11 cellular contexts compared by ENCODE assay signal in genomic region chr14:90624732-90625444, GRCh38.
DNase-seq lines count a peak whose midpoint lies in the region; ATAC-seq and TF ChIP-seq lines count a peak whose summit lies in the region.
"Had no signal": no experiment of that assay in that cellular context is flagged by ENCODE, and none has a peak within 500 bp of the region (broad histone marks: within the 10 kb centered on the region; RNA-seq: fewer than 3 reads in every experiment).

No MANE protein-coding gene starts in this region.

- POLR2A ChIA-PET in IMR-90 (lab: Charles Lee; ENCODE audit: unreplicated experiment) (no interaction called here), PC-9 (lab: Charles Lee; ENCODE audit: unreplicated experiment) (no interaction called here)

- H3K4me1 ChIP-seq in IMR-90 (ENCODE audit: control insufficient read depth, insufficient read depth, low read length) (peaks cover 12% of the 10 kb centered on the region), PC-9 (replicated peaks; ENCODE audit: insufficient read depth) (peaks cover 12% of the 10 kb centered on the region), hepatocyte (ENCODE audit: insufficient read depth) (peaks cover 24% of the 10 kb centered on the region), skeletal muscle tissue (ENCODE audit: control insufficient read depth in 3 of 3, insufficient read depth in 3 of 3, low read length in 3 of 3) (peaks cover 58 to 71% (median 63%) of the 10 kb centered on the region in 3 donors)

- H4K20me1 ChIP-seq in IMR-90 (ENCODE audit: insufficient read depth, low read length) (no peaks in the 10 kb centered on the region), PC-9 (ENCODE audit: insufficient read depth) (no peaks in the 10 kb centered on the region), hepatocyte (ENCODE audit: insufficient read depth, poor library complexity, severe bottlenecking) (no peaks in the 10 kb centered on the region)

- no peak overlapping the region for H3K4me2 ChIP-seq in IMR-90 (ENCODE audit: low read depth, low read length)
- 0 out of 2 replicates have a peak overlapping the region, but pooled peaks have one; percentile 28 for H3K4me2 ChIP-seq in PC-9
- peak overlapping the region; percentile 9 for H3K4me2 ChIP-seq in hepatocyte

- H3K14ac ChIP-seq in IMR-90 (replicated peaks; ENCODE audit: low read depth, low read length) = peak overlapping the region; percentile 72; the same call in 1 of the 2 replicates

- H2AK9ac ChIP-seq in IMR-90 (replicated peaks; ENCODE audit: low read depth, low read length, poor library complexity) = peak overlapping the region; percentile 67

- no peak overlapping the region for H4K8ac ChIP-seq in IMR-90 (ENCODE audit: low read depth in 2 of 2, low read length in 2 of 2)

- H3K79me1 ChIP-seq in IMR-90 (ENCODE audit: low read depth in 1 of 2, low read length in 2 of 2) = 0 out of 4 replicates have a peak, but pooled peaks cover 0 to 2% of the 10 kb centered on the region in 2 experiments

- peak overlapping the region; percentile 3; the same call in 1 of the 2 replicates for H4K91ac ChIP-seq in IMR-90 (ENCODE audit: insufficient read depth, low read depth, low read length)

- no peak overlapping the region for H3K23ac ChIP-seq in IMR-90 (ENCODE audit: low read depth, low read length)

- ATAC-seq in IMR-90 (ENCODE audit: low read depth) (peak; percentile 53), HG02885 (IDR thresholded peaks at IDR 0.05; ENCODE audit: poor library complexity, unreplicated experiment) (no peak)

- no peak overlapping the region for H3K18ac ChIP-seq in IMR-90 (ENCODE audit: low read depth, low read length)

- dilution Hi-C loops in IMR-90 (cut with HindIII; ENCODE audit: low sequenced_read_pairs, unreplicated experiment) = no loop called here

- no peaks in the 10 kb centered on the region for H3K9me3 ChIP-seq in IMR-90 (ENCODE audit: control insufficient read depth, insufficient read depth, low read length)
- H3K9me3 ChIP-seq in PC-9 (ENCODE audit: insufficient read depth, low read depth) = no peaks in the 10 kb centered on the region
- no peaks in the 10 kb centered on the region for H3K9me3 ChIP-seq in hepatocyte (ENCODE audit: low read depth)
- H3K9me3 ChIP-seq in skeletal muscle tissue (ENCODE audit: control insufficient read depth in 3 of 3, low read length in 3 of 3) = no peaks in the 10 kb centered on the region

- TF ChIP-seq CTCF in IMR-90 (conservative IDR thresholded peaks at IDR 0.05; ENCODE audit: low read depth, low read length) = no peak
- TF ChIP-seq CTCF in PC-9 (conservative IDR thresholded peaks at IDR 0.05) = no peak
- TF ChIP-seq CTCF in hepatocyte (IDR thresholded peaks at IDR 0.05; ENCODE audit: poor library complexity) = no peak

- H2BK120ac ChIP-seq in IMR-90 (ENCODE audit: low read depth, low read length) = peak overlapping the region; percentile 14

- H3K56ac ChIP-seq in IMR-90 (ENCODE audit: extremely low read depth, insufficient read depth, low read length) = no peak overlapping the region

- peak; percentile 39 for DNase-seq in IMR-90
- peak in 1 of 2 experiments; percentile 6 for DNase-seq in PC-9
- DNase-seq in hepatocyte (ENCODE audit: low spot score) = peak; percentile 36
- no peak for DNase-seq in activated CD4-positive, CD25-positive, alpha-beta regulatory T cell (lab: John Stamatoyannopoulos, UW)
- DNase-seq in DMS53 (lab: John Stamatoyannopoulos, UW) = no peak
- DNase-seq: activated CD4-positive, alpha-beta T cell treated with anti-CD3 and anti-CD28 coated beads for 48 hours; activated naive CD8-positive, alpha-beta T cell treated with anti-CD3 and anti-CD28 coated beads for 36 hours; erythroblast; Kasumi-1 had no signal

- H3K9me1 ChIP-seq in IMR-90 (ENCODE audit: insufficient read depth, low read length) = peaks cover 11% of the 10 kb centered on the region; the same call in 1 of the 2 replicates

- H3K4me3 ChIP-seq in IMR-90 (ENCODE audit: insufficient read depth, low read depth, low read length) (no peak overlapping the region), PC-9 (no peak overlapping the region), hepatocyte (no peak overlapping the region), skeletal muscle tissue (ENCODE audit: low read length in 3 of 3) (peak overlapping the region in 2 of 3 donors; percentile 29 to 31)

- intact Hi-C loops in IMR-90 (cut with micrococcal nuclease) (no loop called here), PC-9 (cut with micrococcal nuclease; ENCODE audit: unreplicated experiment) (loop anchor here (10.0 kb wide), 1 partner anchor 230 kb away; the partner anchor contains the start of gene CALM1)

- no peak overlapping the region for H2BK5ac ChIP-seq in IMR-90 (ENCODE audit: low read depth, low read length, poor library complexity, severe bottlenecking)

- peak overlapping the region; percentile 48; the same call in 1 of the 2 replicates for H3K4ac ChIP-seq in IMR-90 (ENCODE audit: low read depth, low read length)

- H3K9ac ChIP-seq in IMR-90 (ENCODE audit: low read depth, low read length) (no peak overlapping the region), skeletal muscle tissue (ENCODE audit: low read depth in 1 of 3, low read length in 3 of 3) (peak overlapping the region; percentile 23 to 76 (median 35))

- H2AFZ ChIP-seq in IMR-90 (replicated peaks; ENCODE audit: low read length, poor library complexity) (peak overlapping the region; percentile 54), PC-9 (no peak overlapping the region), hepatocyte (no peak overlapping the region)

- H3K27me3 ChIP-seq in IMR-90 (ENCODE audit: control insufficient read depth, insufficient read depth, low read length) = no peaks in the 10 kb centered on the region
- no peaks in the 10 kb centered on the region for H3K27me3 ChIP-seq in PC-9 (ENCODE audit: insufficient read depth, low read depth)
- no peaks in the 10 kb centered on the region for H3K27me3 ChIP-seq in hepatocyte
- H3K27me3 ChIP-seq in skeletal muscle tissue (ENCODE audit: control insufficient read depth in 3 of 3, insufficient read depth in 3 of 3, low read length in 3 of 3) = no peaks in the 10 kb centered on the region

- WGBS in IMR-90 (ENCODE audit: extremely low coverage in 2 of 2, insufficient read length in 1 of 2), 2 experiments = 51% methylated on average over 5 of the region's 16 CpGs; no CpG with 5 or more reads in 1 of the 2 experiments
- 41% methylated on average over 16 of the region's 16 CpGs for WGBS in hepatocyte (ENCODE audit: low lambda C conversion rate, missing lambda C conversion rate)

- BruUV-seq in IMR-90 (replicated peaks; lab: Mats Ljungman, UMichigan) (no TSS peak), PC-9 (replicated peaks; lab: Mats Ljungman, UMichigan) (no TSS peak)

- in situ Hi-C loops in IMR-90 (cut with MboI; ENCODE audit: low sequenced_read_pairs) = no loop called here

- peak overlapping the region; percentile 63 for H2BK20ac ChIP-seq in IMR-90 (ENCODE audit: low read depth, low read length)

- H3K27ac ChIP-seq in IMR-90 (ENCODE audit: insufficient read depth, low read length) = no peak overlapping the region
- no peak overlapping the region for H3K27ac ChIP-seq in PC-9
- H3K27ac ChIP-seq in hepatocyte = peak overlapping the region; percentile 46
- peak overlapping the region; percentile 94 for H3K27ac ChIP-seq in skeletal muscle tissue (ENCODE audit: low read depth, low read length)

- H2BK15ac ChIP-seq in IMR-90 (ENCODE audit: low read depth, low read length) = 0 out of 3 replicates have a peak overlapping the region, but pooled peaks have one; percentile 18

- H3K9me2 ChIP-seq in PC-9 (ENCODE audit: insufficient read depth) (no peaks in the 10 kb centered on the region), hepatocyte (replicated peaks; ENCODE audit: insufficient read depth) (no peaks in the 10 kb centered on the region)

- no peak overlapping the region for H4K5ac ChIP-seq in IMR-90 (ENCODE audit: low read depth, low read length)

- CTCF ChIA-PET in IMR-90 (lab: Yijun Ruan, JAX) = no interaction called here
- CTCF ChIA-PET in PC-9 (lab: Charles Lee) = no interaction called here

- H3K79me2 ChIP-seq in PC-9 (ENCODE audit: low read depth) (no peaks in the 10 kb centered on the region), hepatocyte (no peaks in the 10 kb centered on the region)

- H3K36me3 ChIP-seq in IMR-90 (ENCODE audit: control insufficient read depth, insufficient read depth, low read length) (no peaks in the 10 kb centered on the region), PC-9 (ENCODE audit: low read depth) (no peaks in the 10 kb centered on the region), hepatocyte (replicated peaks; ENCODE audit: insufficient read depth, low read depth) (no peaks in the 10 kb centered on the region), skeletal muscle tissue (ENCODE audit: control insufficient read depth in 3 of 3, insufficient read depth in 3 of 3, low read length in 3 of 3) (peaks cover 0 to 2% (median 0%) of the 10 kb centered on the region in 3 donors)

- no peak for TF ChIP-seq RAD21 in IMR-90 (IDR thresholded peaks at IDR 0.05; ENCODE audit: low read length)

- H3F3A ChIP-seq in PC-9 (ENCODE audit: insufficient read depth, low read depth) = no peaks in the 10 kb centered on the region

- peak overlapping the region; percentile 70 for H2AK5ac ChIP-seq in IMR-90 (ENCODE audit: low read depth, low read length)

- TF ChIP-seq POLR2A in IMR-90 (IDR thresholded peaks at IDR 0.05; ENCODE audit: low read depth, low read length) = no peak

TF ChIP-seq in IMR-90, 13 proteins besides CTCF, POLR2A, EP300 and RAD21 (continues in another document):
- TF ChIP-seq ELK1 (IDR thresholded peaks at IDR 0.05; ENCODE audit: borderline replicate concordance, low read depth, low read length) (no peak), MXI1 (IDR thresholded peaks at IDR 0.05; ENCODE audit: borderline replicate concordance, low read depth, low read length) (no peak), USF2 (IDR thresholded peaks at IDR 0.05; ENCODE audit: low read depth, low read length) (no peak), RFX5 (IDR thresholded peaks at IDR 0.05; ENCODE audit: low read depth, low read length) (no peak), BHLHE40 (IDR thresholded peaks at IDR 0.05; ENCODE audit: low read depth, low read length) (no peak), CHD1 (IDR thresholded peaks at IDR 0.05; ENCODE audit: low read depth, low read length) (no peak)

Comparison
In these comparisons a context has a peak if more than half of its experiments do, and no peak if none do; other contexts are left out.
1. DNase-seq: peak in IMR-90 (single experiment) and hepatocyte (single experiment); none in activated CD4-positive, CD25-positive, alpha-beta regulatory T cell (0 of 4) and DMS53 (single experiment).
2. H3K27ac ChIP-seq: peak in hepatocyte (single experiment) and skeletal muscle tissue (single experiment); none in IMR-90 (single experiment) and PC-9 (single experiment).
3. H3K4me3 ChIP-seq: peak in skeletal muscle tissue (2 of 3); none in IMR-90 (single experiment), PC-9 (single experiment) and hepatocyte (single experiment).